Comparison of ENCODE assay signal across 1 cellular context in genomic region chr19:40803170-40803856, GRCh38.
TF ChIP-seq lines count a peak whose summit lies in the region.

No MANE protein-coding gene starts in this region.

TF ChIP-seq in HEK293, 187 proteins besides CTCF, POLR2A, EP300 and RAD21 (continued from another document):
- TF ChIP-seq ZNF148 (tag by site-specific recombination; IDR thresholded peaks at IDR 0.05; ENCODE audit: borderline replicate concordance), result no peak
- TF ChIP-seq ZNF843 (tag by site-specific recombination; IDR thresholded peaks at IDR 0.05), result no peak
- TF ChIP-seq ZNF133 (tag by site-specific recombination; IDR thresholded peaks at IDR 0.05), result no peak
- TF ChIP-seq ZIC2 (tag by site-specific recombination; IDR thresholded peaks at IDR 0.05), result no peak
- TF ChIP-seq ZSCAN23 (tag by site-specific recombination; IDR thresholded peaks at IDR 0.05), result no peak
- peak; percentile 93 for TF ChIP-seq ZNF692 (tag by site-specific recombination; IDR thresholded peaks at IDR 0.05)
- 0 out of 2 replicates have a peak, but pooled peaks have one; percentile 13 for TF ChIP-seq ZBTB10 (tag by site-specific recombination; IDR thresholded peaks at IDR 0.05)
- TF ChIP-seq ZNF704 (tag by site-specific recombination; IDR thresholded peaks at IDR 0.05), result no peak
- TF ChIP-seq ZNF132 (tag by site-specific recombination; IDR thresholded peaks at IDR 0.05; ENCODE audit: borderline replicate concordance), result no peak
- TF ChIP-seq TSHZ1 (tag by site-specific recombination; IDR thresholded peaks at IDR 0.05; ENCODE audit: borderline replicate concordance), result no peak
- no peak for TF ChIP-seq ZNF26 (tag by site-specific recombination; IDR thresholded peaks at IDR 0.05)
- TF ChIP-seq KLF9 (tag by site-specific recombination; IDR thresholded peaks at IDR 0.05; ENCODE audit: low read depth), result 0 out of 2 replicates have a peak, but pooled peaks have one; percentile 25
- TF ChIP-seq PRDM1 (tag by site-specific recombination; IDR thresholded peaks at IDR 0.05), result peak; percentile 25; the same call in 1 of the 2 replicates
- no peak for TF ChIP-seq ZNF138 (tag by site-specific recombination; IDR thresholded peaks at IDR 0.05; ENCODE audit: borderline replicate concordance)
- no peak for TF ChIP-seq ZNF639 (tag by site-specific recombination; IDR thresholded peaks at IDR 0.05)
- TF ChIP-seq ZFP69B (tag by site-specific recombination; IDR thresholded peaks at IDR 0.05), result peak; percentile 78
TF ChIP-seq in HEK293: peak in this region for 8.
